Comparison of ENCODE assay signal across 1 cellular context in genomic region chr1:212976586-212976985, GRCh38.
TF ChIP-seq lines count a peak whose summit lies in the region.

No MANE protein-coding gene starts in this region.

TF ChIP-seq in GM23338, 12 proteins besides CTCF, POLR2A, EP300 and RAD21 (continued from another document):
- TF ChIP-seq ZNF462 (CRISPR knock-in tag; IDR thresholded peaks at IDR 0.05) (no peak), ZNF114 (CRISPR knock-in tag; IDR thresholded peaks at IDR 0.05) (no peak), ETS1 (IDR thresholded peaks at IDR 0.05) (no peak)
